8 cellular contexts compared by ENCODE assay signal in the genomic region with DNA sequence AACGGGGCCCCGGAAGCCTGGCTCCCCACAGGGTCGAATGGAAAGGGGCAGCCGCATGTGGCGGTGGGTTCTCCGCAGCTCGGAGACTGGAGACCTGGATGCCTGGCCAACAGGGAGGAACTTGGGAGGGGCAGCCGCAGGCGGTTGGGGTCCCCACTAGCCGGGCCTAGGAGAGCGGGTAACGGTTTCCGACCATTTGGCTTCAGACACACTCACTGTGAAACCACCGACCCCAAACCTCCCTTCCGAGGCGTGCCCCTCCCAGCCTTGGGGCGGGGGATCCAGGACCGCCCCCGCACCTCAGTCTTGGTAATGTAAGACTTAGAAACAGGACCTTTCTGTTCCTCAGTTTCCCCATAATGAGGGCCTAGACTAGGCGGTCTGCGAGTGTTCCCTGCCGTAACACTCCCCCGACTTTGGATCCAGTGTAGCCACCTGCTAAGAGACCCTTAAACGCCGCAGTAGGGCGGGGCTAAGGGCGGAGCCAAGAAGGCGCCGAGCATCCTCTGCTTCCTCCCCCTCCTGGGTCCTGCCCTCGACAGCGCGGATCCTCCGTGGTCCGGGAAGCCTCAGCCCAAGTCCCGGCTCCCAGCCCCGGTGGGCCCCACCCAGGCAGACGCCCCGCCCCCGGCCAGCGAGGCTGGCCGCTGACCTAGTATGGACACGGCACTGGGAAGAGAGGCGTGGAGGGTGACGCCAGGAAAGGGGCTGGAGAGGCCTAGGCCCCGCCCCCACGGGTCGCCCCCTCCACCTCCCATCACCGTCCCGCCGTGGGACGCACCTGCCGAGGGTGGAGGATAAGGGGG. TPM values are rescaled to one million over a fixed set of nuclear protein-coding genes. Genes with fewer than 3 reads are reported as not detected.
DNase-seq lines count a peak whose midpoint lies in the region; ATAC-seq and TF ChIP-seq lines count a peak whose summit lies in the region.

No MANE protein-coding gene starts in this region.

- no peak for TF ChIP-seq CTCF in fibroblast of pulmonary artery (IDR thresholded peaks at IDR 0.05; ENCODE audit: low read length, missing control alignments)
- TF ChIP-seq CTCF in neural cell (IDR thresholded peaks at IDR 0.05; ENCODE audit: poor library complexity, severe bottlenecking), result no peak
- no peak for TF ChIP-seq CTCF in thoracic aorta (IDR thresholded peaks at IDR 0.05)

- no peaks in the 10 kb centered on the region for H3K27me3 Mint-ChIP-seq in activated T-cell treated with anti-CD3 and anti-CD28 coated beads, Interleukin-2, amount 50 U/mL, for 4 hours (ENCODE audit: low read depth)

- peak; percentile 89 for DNase-seq in NCI-H2227 (lab: John Stamatoyannopoulos, UW; ENCODE audit: unreplicated experiment)
- DNase-seq in activated T-cell treated with anti-CD3 and anti-CD28 coated beads, Interleukin-2, amount 50 U/mL, for 4 hours, result peak; percentile 62
- DNase-seq in fibroblast of pulmonary artery (ENCODE audit: low read depth), result peak; percentile 36
- DNase-seq in thoracic aorta (ENCODE audit: low spot score), result peak; percentile 83
- no peak for DNase-seq in kidney glomerular epithelial cell (lab: John Stamatoyannopoulos, UW)

- no peak for TF ChIP-seq RAD21 in neural cell (conservative IDR thresholded peaks at IDR 0.05)

- H2AFZ ChIP-seq in neural cell (ENCODE audit: low read depth, low read length), result no peak overlapping the region

- H3F3A ChIP-seq in neural cell (ENCODE audit: insufficient read depth, low read length, poor library complexity, severe bottlenecking), result no peaks in the 10 kb centered on the region

- H3K9ac ChIP-seq in neural cell (ENCODE audit: low read length), result peak overlapping the region; percentile 61

- H3K27ac ChIP-seq in neural cell (ENCODE audit: low read length) (no peak overlapping the region), thoracic aorta (peak overlapping the region; percentile 90 to 97)

- peaks cover 37% of the 10 kb centered on the region for H3K4me1 Mint-ChIP-seq in activated T-cell treated with anti-CD3 and anti-CD28 coated beads, Interleukin-2, amount 50 U/mL, for 4 hours (ENCODE audit: low read depth)

- H3K27me3 ChIP-seq in neural cell (ENCODE audit: insufficient read depth, low read depth, low read length), result peaks cover 43% of the 10 kb centered on the region
- H3K27me3 ChIP-seq in thoracic aorta (replicated peaks; ENCODE audit: insufficient read depth), result no peaks in the 10 kb centered on the region

- H3K36me3 Mint-ChIP-seq in activated T-cell treated with anti-CD3 and anti-CD28 coated beads, Interleukin-2, amount 50 U/mL, for 4 hours (ENCODE audit: insufficient read depth), result no peaks in the 10 kb centered on the region

- H3K9me3 Mint-ChIP-seq in activated T-cell treated with anti-CD3 and anti-CD28 coated beads, Interleukin-2, amount 50 U/mL, for 4 hours, result no peaks in the 10 kb centered on the region

- H3K4me2 ChIP-seq in neural cell (ENCODE audit: low read length), result peak overlapping the region; percentile 62

- no peak for TF ChIP-seq EP300 in neural cell (conservative IDR thresholded peaks at IDR 0.05; ENCODE audit: poor library complexity, severe bottlenecking)

- peaks cover 3 to 23% of the 10 kb centered on the region in 2 donors for H3K4me1 ChIP-seq in thoracic aorta (ENCODE audit: control insufficient read depth in 1 of 2, low read depth in 2 of 2)

- peak; percentile 19 to 27 for ATAC-seq in activated T-cell treated with anti-CD3 and anti-CD28 coated beads, Interleukin-2, amount 50 U/mL, for 4 hours
- ATAC-seq in thoracic aorta (ENCODE audit: insufficient number of reproducible peaks, low FRiP score, low read depth) (peak; percentile 63), HG02885 (IDR thresholded peaks at IDR 0.05; ENCODE audit: poor library complexity, unreplicated experiment) (no peak)

- H3K4me3 ChIP-seq in GM08714 (ENCODE audit: low read length) (peak overlapping the region; percentile 34; the same call in 1 of the 2 replicates), fibroblast of pulmonary artery (replicated peaks; ENCODE audit: low read depth, low read length) (peak overlapping the region; percentile 14), neural cell (ENCODE audit: low read length) (peak overlapping the region; percentile 65), thoracic aorta (peak overlapping the region; percentile 79)

- H3K9me2 ChIP-seq in neural cell (ENCODE audit: insufficient read depth, low read length), result no peaks in the 10 kb centered on the region

- H3K9me3 ChIP-seq in neural cell (ENCODE audit: low read length) (no peaks in the 10 kb centered on the region), thoracic aorta (no peaks in the 10 kb centered on the region)

- peak overlapping the region; percentile 86 for H3K4me3 Mint-ChIP-seq in activated T-cell treated with anti-CD3 and anti-CD28 coated beads, Interleukin-2, amount 50 U/mL, for 4 hours

- H3K79me2 ChIP-seq in neural cell (replicated peaks; ENCODE audit: insufficient read depth, low read length), result no peaks in the 10 kb centered on the region

- H3K36me3 ChIP-seq in neural cell (ENCODE audit: insufficient read depth, low read length), result no peaks in the 10 kb centered on the region
- H3K36me3 ChIP-seq in thoracic aorta, result no peaks in the 10 kb centered on the region

- no peaks in the 10 kb centered on the region for H4K20me1 ChIP-seq in neural cell (ENCODE audit: insufficient read depth)

TF ChIP-seq in neural cell, 6 proteins besides CTCF, POLR2A, EP300 and RAD21:
- TF ChIP-seq, protein P1, sequence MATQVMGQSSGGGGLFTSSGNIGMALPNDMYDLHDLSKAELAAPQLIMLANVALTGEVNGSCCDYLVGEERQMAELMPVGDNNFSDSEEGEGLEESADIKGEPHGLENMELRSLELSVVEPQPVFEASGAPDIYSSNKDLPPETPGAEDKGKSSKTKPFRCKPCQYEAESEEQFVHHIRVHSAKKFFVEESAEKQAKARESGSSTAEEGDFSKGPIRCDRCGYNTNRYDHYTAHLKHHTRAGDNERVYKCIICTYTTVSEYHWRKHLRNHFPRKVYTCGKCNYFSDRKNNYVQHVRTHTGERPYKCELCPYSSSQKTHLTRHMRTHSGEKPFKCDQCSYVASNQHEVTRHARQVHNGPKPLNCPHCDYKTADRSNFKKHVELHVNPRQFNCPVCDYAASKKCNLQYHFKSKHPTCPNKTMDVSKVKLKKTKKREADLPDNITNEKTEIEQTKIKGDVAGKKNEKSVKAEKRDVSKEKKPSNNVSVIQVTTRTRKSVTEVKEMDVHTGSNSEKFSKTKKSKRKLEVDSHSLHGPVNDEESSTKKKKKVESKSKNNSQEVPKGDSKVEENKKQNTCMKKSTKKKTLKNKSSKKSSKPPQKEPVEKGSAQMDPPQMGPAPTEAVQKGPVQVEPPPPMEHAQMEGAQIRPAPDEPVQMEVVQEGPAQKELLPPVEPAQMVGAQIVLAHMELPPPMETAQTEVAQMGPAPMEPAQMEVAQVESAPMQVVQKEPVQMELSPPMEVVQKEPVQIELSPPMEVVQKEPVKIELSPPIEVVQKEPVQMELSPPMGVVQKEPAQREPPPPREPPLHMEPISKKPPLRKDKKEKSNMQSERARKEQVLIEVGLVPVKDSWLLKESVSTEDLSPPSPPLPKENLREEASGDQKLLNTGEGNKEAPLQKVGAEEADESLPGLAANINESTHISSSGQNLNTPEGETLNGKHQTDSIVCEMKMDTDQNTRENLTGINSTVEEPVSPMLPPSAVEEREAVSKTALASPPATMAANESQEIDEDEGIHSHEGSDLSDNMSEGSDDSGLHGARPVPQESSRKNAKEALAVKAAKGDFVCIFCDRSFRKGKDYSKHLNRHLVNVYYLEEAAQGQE (IDR thresholded peaks at IDR 0.05; ENCODE audit: borderline replicate concordance), result no peak
- TF ChIP-seq SMC3 (conservative IDR thresholded peaks at IDR 0.05; ENCODE audit: poor library complexity) (no peak), MXI1 (conservative IDR thresholded peaks at IDR 0.05; ENCODE audit: poor library complexity, severe bottlenecking) (no peak), EZH2 (IDR thresholded peaks at IDR 0.05; ENCODE audit: borderline replicate concordance, insufficient read depth, low read length, poor library complexity, severe bottlenecking) (no peak), TAF1 (IDR thresholded peaks at IDR 0.05; ENCODE audit: low read depth) (no peak), POLR2AphosphoS5 (IDR thresholded peaks at IDR 0.05) (no peak)

RNA-seq across cellular contexts. Expression of a gene that starts 1.8 kb away (rescaled TPM):
- total RNA-seq in activated T-cell treated with anti-CD3 and anti-CD28 coated beads, Interleukin-2, amount 50 U/mL, for 4 hours, result 1 to 10 TPM; 2.6 to 3.7 (median 2.9) TPM
- polyA plus RNA-seq in neural cell, result 4.5 and 13.9 TPM in 2 replicates
- 2.9 and 4.4 TPM in 2 replicates for polyA minus RNA-seq in neural cell
- 10 to 100 TPM; 78.4 to 89.1 TPM for total RNA-seq in thoracic aorta

RNA-seq across cellular contexts. Expression of a gene that starts 14.0 kb away (rescaled TPM):
- total RNA-seq in activated T-cell treated with anti-CD3 and anti-CD28 coated beads, Interleukin-2, amount 50 U/mL, for 4 hours, result 1 to 10 TPM; 1.7 to 2.7 (median 2.1) TPM
- 0.14 and 0.43 TPM in 2 replicates for polyA plus RNA-seq in neural cell
- polyA minus RNA-seq in neural cell, result 0.58 TPM in 1 of 2 replicates, not detected in the other
- 10 to 100 TPM; 12.2 to 13.4 TPM for total RNA-seq in thoracic aorta

RNA-seq across cellular contexts. Expression of a gene that starts 22.7 kb away (rescaled TPM):
- 1 to 10 TPM in 1 of 3 donors, under 1 TPM in 2; 0.16 to 1.0 (median 0.71) TPM for total RNA-seq in activated T-cell treated with anti-CD3 and anti-CD28 coated beads, Interleukin-2, amount 50 U/mL, for 4 hours
- 68.0 and 99.8 TPM in 2 replicates for polyA plus RNA-seq in neural cell
- polyA minus RNA-seq in neural cell, result 279 and 325 TPM in 2 replicates
- 10 to 100 TPM; 40.3 to 41.3 TPM for total RNA-seq in thoracic aorta

RNA-seq across cellular contexts. Expression of a gene that starts 32.6 kb away (rescaled TPM):
- 100 to 1,000 TPM; 549 to 586 (median 553) TPM for total RNA-seq in activated T-cell treated with anti-CD3 and anti-CD28 coated beads, Interleukin-2, amount 50 U/mL, for 4 hours
- 53.2 and 72.7 TPM in 2 replicates for polyA plus RNA-seq in neural cell
- 120 and 150 TPM in 2 replicates for polyA minus RNA-seq in neural cell
- total RNA-seq in thoracic aorta, result 100 to 1,000 TPM; 250 to 512 TPM

RNA-seq across cellular contexts. Expression of a gene that starts 57.3 kb away (rescaled TPM):
- total RNA-seq in activated T-cell treated with anti-CD3 and anti-CD28 coated beads, Interleukin-2, amount 50 U/mL, for 4 hours, result 10 to 100 TPM; 42.2 to 51.5 (median 43.7) TPM
- 12.4 and 13.2 TPM in 2 replicates for polyA plus RNA-seq in neural cell
- polyA minus RNA-seq in neural cell, result 9.5 and 9.7 TPM in 2 replicates
- total RNA-seq in thoracic aorta, result 10 to 100 TPM; 23.3 to 39.1 TPM

Comparison
In these comparisons a context has a peak if more than half of its experiments do, and no peak if none do; other contexts are left out.
1. H3K4me3 ChIP-seq: peak in every context shown above with its lines; median percentile 79 in thoracic aorta; 65 in neural cell; 34 in GM08714; 14 in fibroblast of pulmonary artery.
2. RNA of a gene that starts 1.8 kb away (total RNA-seq): 78.4 to 89.1 TPM in thoracic aorta; 2.6 to 3.7 TPM in activated T-cell treated with anti-CD3 and anti-CD28 coated beads, Interleukin-2, amount 50 U/mL, for 4 hours; every median in the first group is over 10 times any median in the second.
3. RNA of a gene that starts 22.7 kb away (total RNA-seq): 40.3 to 41.3 TPM in thoracic aorta; 0.16 to 1.0 TPM in activated T-cell treated with anti-CD3 and anti-CD28 coated beads, Interleukin-2, amount 50 U/mL, for 4 hours; every median in the first group is over 10 times any median in the second.